Comparison of ENCODE assay signal across 31 cellular contexts in the genomic region with DNA sequence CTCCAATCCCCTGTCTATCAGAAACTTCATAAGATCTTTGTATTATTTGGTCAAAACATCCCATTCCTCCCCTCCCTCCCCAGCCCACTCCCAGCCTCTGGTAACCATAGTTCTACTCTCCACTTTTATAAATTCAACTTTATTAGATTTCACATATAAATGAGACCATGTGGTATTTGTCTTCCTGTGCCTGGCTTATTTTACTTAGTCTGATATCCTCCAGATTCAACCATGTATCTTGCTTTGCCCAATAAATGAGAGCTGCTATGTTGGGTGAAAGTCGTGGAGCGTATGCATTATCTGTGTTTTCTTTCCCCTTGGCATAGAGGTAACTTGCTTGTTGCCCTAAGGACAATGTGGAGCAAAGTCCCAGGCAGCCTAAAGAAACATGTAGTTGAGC.
"Had no signal": no experiment of that assay in that cellular context is flagged by ENCODE, and none has a peak within 500 bp of the region (broad histone marks: within the 10 kb centered on the region; RNA-seq: fewer than 3 reads in every experiment).

No MANE protein-coding gene starts in this region.

- DNase-seq: activated effector memory CD4-positive, alpha-beta T cell treated with anti-CD3 and anti-CD28 coated beads, Interleukin-2, amount 50 U/mL, for 16 hours; activated effector memory CD4-positive, alpha-beta T cell treated with Interleukin-2 at 50 U/mL for 16 hours; activated gamma-delta T cell; activated gamma-delta T cell treated with Interleukin-2 at 50 U/mL for 16 hours; activated naive CD4-positive, alpha-beta T cell; activated naive CD4-positive, alpha-beta T cell treated with anti-CD3 and anti-CD28 coated beads for 36 hours; activated naive CD4-positive, alpha-beta T cell treated with anti-CD3 and anti-CD28 coated beads, Interleukin-2, amount 10 ng/mL, durations not matched to agents 7 days and 5 days; activated naive CD4-positive, alpha-beta T cell treated with anti-CD3 and anti-CD28 coated beads, Interleukin-2, amount 50 U/mL, for 16 hours; activated naive CD4-positive, alpha-beta T cell treated with Interleukin-2 at 50 U/mL for 16 hours; activated naive CD8-positive, alpha-beta T cell treated with anti-CD3 and anti-CD28 coated beads for 36 hours; activated naive CD8-positive, alpha-beta T cell treated with anti-CD3 and anti-CD28 coated beads, Interleukin-2, amount 10 ng/mL, durations not matched to agents 7 days and 5 days; activated naive CD8-positive, alpha-beta T cell treated with anti-CD3 and anti-CD28 coated beads, Interleukin-2, amount 50 U/mL, for 24 hours; activated T-cell treated with anti-CD3 and anti-CD28 coated beads, Interleukin-2, amount 50 U/mL, for 24 hours; activated T-cell treated with anti-CD3 and anti-CD28 coated beads, Interleukin-2, amount 50 U/mL, for 4 hours; activated T-cell treated with anti-CD3 and anti-CD28 coated beads, Interleukin-2, amount 50 U/mL, for 48 hours; activated T-cell treated with anti-CD3 and anti-CD28 coated beads, Interleukin-2, amount 50 U/mL, for 72 hours; adrenal gland; amniotic stem cell; amygdala; anterior cingulate cortex; aorta; body of pancreas; brain microvascular endothelial cell; caudate nucleus; central memory CD4-positive, alpha-beta T cell; cerebellar nuclear complex had no signal

- H3K4me3 ChIP-seq: adrenal gland, ascending aorta, body of pancreas, breast epithelium, cardiac muscle cell had no signal

- ATAC-seq: activated naive CD4-positive, alpha-beta T cell treated with anti-CD3 and anti-CD28 coated beads, Interleukin-2, amount 50 U/mL, for 72 hours; activated naive CD8-positive, alpha-beta T cell treated with anti-CD3 and anti-CD28 coated beads, Interleukin-2, amount 50 U/mL, for 24 hours; activated T-cell treated with anti-CD3 and anti-CD28 coated beads, Interleukin-2, amount 50 U/mL, for 4 hours; activated T-cell treated with anti-CD3 and anti-CD28 coated beads, Interleukin-2, amount 50 U/mL, for 72 hours; activated T-helper 17 cell treated with anti-CD3 and anti-CD28 coated beads, Interleukin-2, amount 50 U/mL, for 72 hours; body of pancreas had no signal

- H3K27me3 ChIP-seq: adrenal gland, ascending aorta, body of pancreas, brain microvascular endothelial cell, breast epithelium, cardiac muscle cell had no signal

- H3K4me1 ChIP-seq: adrenal gland, ascending aorta, breast epithelium had no signal

- H3K9me3 ChIP-seq: adrenal gland, ascending aorta, body of pancreas, breast epithelium had no signal

- H3K27ac ChIP-seq: adrenal gland, ascending aorta, body of pancreas, brain microvascular endothelial cell, breast epithelium, cardiac muscle cell had no signal

- H3K36me3 ChIP-seq: adrenal gland, ascending aorta, brain microvascular endothelial cell, breast epithelium, cardiac muscle cell had no signal
